In genomic region chr1:155004352-155005075, GRCh38 we compare ENCODE assay signal across 8 cellular contexts. TPM values are rescaled to one million over a fixed set of nuclear protein-coding genes. Genes with fewer than 3 reads are reported as not detected.
DNase-seq lines count a peak whose midpoint lies in the region; ATAC-seq, FAIRE-seq and TF ChIP-seq lines count a peak whose summit lies in the region.

No MANE protein-coding gene starts in this region.

- no peak for TF ChIP-seq POLR2A in suprapubic skin (IDR thresholded peaks at IDR 0.05)

- WGBS in adipose tissue, 3 donors = 23 to 41% (median 28%) methylated on average over 5 of the region's 5 CpGs
- WGBS in suprapubic skin = 8% methylated on average over 5 of the region's 5 CpGs

- TF ChIP-seq EP300 in suprapubic skin (IDR thresholded peaks at IDR 0.05) = no peak

- H3K9me3 ChIP-seq in kidney (ENCODE audit: control insufficient read depth in 1 of 2, low read length in 2 of 2) = no peaks in the 10 kb centered on the region
- H3K9me3 ChIP-seq in suprapubic skin = no peaks in the 10 kb centered on the region

- H3K27ac ChIP-seq in adipose tissue (ENCODE audit: low read depth, low read length) (peak overlapping the region; percentile 81), kidney (ENCODE audit: low read depth in 2 of 2, low read length in 2 of 2) (peak overlapping the region; percentile 96 to 97), suprapubic skin (peak overlapping the region; percentile 96)

- peak in 2 of 3 experiments; percentile 56 to 64 for DNase-seq in NCI-H1417 (lab: John Stamatoyannopoulos, UW)
- no peak for DNase-seq in NCI-H1417 treated with DMSO at 0.1 percent for 48 hours (lab: John Stamatoyannopoulos, UW)
- no peak for DNase-seq in kidney
- DNase-seq in suprapubic skin (ENCODE audit: low spot score in 2 of 2) = no peak
- no peak for DNase-seq in NCI-H526 treated with DMSO at 0.1 percent for 48 hours (lab: John Stamatoyannopoulos, UW)
- no peak for DNase-seq in cerebellar cortex (ENCODE audit: low spot score)

- H3K36me3 ChIP-seq in kidney (ENCODE audit: control insufficient read depth in 1 of 2, insufficient read depth in 2 of 2, low read length in 2 of 2) (no peaks in the 10 kb centered on the region), suprapubic skin (no peaks in the 10 kb centered on the region)

- FAIRE-seq in kidney (lab: Jason Lieb, UNC) = no peak

- ATAC-seq in HG03565 (IDR thresholded peaks at IDR 0.05; ENCODE audit: unreplicated experiment) = no peak

- H3K9ac ChIP-seq in kidney (ENCODE audit: low read length in 2 of 2) = peak overlapping the region; percentile 84 to 99

- H3K4me1 ChIP-seq in kidney (ENCODE audit: control insufficient read depth in 1 of 2, insufficient read depth in 1 of 2, low read depth in 1 of 2, low read length in 2 of 2) = peaks cover 35 to 44% of the 10 kb centered on the region in 2 donors
- H3K4me1 ChIP-seq in suprapubic skin = peaks cover 66% of the 10 kb centered on the region

- TF ChIP-seq CTCF in kidney (IDR thresholded peaks at IDR 0.05; ENCODE audit: borderline replicate concordance, extremely low read depth, insufficient read depth) (no peak), suprapubic skin (IDR thresholded peaks at IDR 0.05) (no peak)

- intact Hi-C loops in kidney (cut with DNase I) = no loop called here

- H3K4me3 ChIP-seq in kidney (ENCODE audit: low read length in 2 of 2) (peak overlapping the region; percentile 80 to 99), suprapubic skin (peak overlapping the region; percentile 97)

- H3K27me3 ChIP-seq in suprapubic skin = no peaks in the 10 kb centered on the region

RNA-seq across cellular contexts. Expression of gene ZBTB7B, which starts 1.9 kb away (rescaled TPM):
- polyA plus RNA-seq in adipose tissue = 10 to 100 TPM; 30.4 to 55.4 (median 35.7) TPM
- total RNA-seq in kidney = 68.7 TPM
- polyA plus RNA-seq in kidney (ENCODE audit: insufficient read depth, low read depth, low replicate concordance) = 20.1 TPM
- 100 to 1,000 TPM; 238 to 243 (median 239) TPM for total RNA-seq in suprapubic skin

RNA-seq across cellular contexts. Expression of gene LENEP, which starts 11.1 kb away (rescaled TPM):
- polyA plus RNA-seq in adipose tissue = not detected
- not detected for total RNA-seq in kidney
- not detected for polyA plus RNA-seq in kidney (ENCODE audit: insufficient read depth, low read depth, low replicate concordance)
- total RNA-seq in suprapubic skin = 1 to 10 TPM in 1 of 4 donors, not detected in 3; 3.0 TPM

RNA-seq across cellular contexts. Expression of gene FLAD1, which starts 21.4 kb away (rescaled TPM):
- 10 to 100 TPM; 15.3 to 37.9 (median 21.7) TPM for polyA plus RNA-seq in adipose tissue
- total RNA-seq in kidney = 34.1 TPM
- polyA plus RNA-seq in kidney (ENCODE audit: insufficient read depth, low read depth, low replicate concordance) = 37.9 TPM
- total RNA-seq in suprapubic skin = 10 to 100 TPM; 42.0 to 59.7 (median 52.3) TPM

RNA-seq across cellular contexts. Expression of gene DCST2, which starts 29.1 kb away (rescaled TPM):
- polyA plus RNA-seq in adipose tissue = under 1 TPM; 0.48 to 0.86 (median 0.67) TPM
- 1.4 TPM for total RNA-seq in kidney
- polyA plus RNA-seq in kidney (ENCODE audit: insufficient read depth, low read depth, low replicate concordance) = 0.43 TPM
- 10 to 100 TPM; 13.4 to 36.0 (median 14.5) TPM for total RNA-seq in suprapubic skin

RNA-seq across cellular contexts. Expression of gene DCST1, which starts 29.1 kb away (rescaled TPM):
- polyA plus RNA-seq in adipose tissue (not detected), kidney (ENCODE audit: insufficient read depth, low read depth, low replicate concordance) (not detected)
- total RNA-seq in kidney (not detected), suprapubic skin (1 to 10 TPM in 3 of 4 donors, under 1 TPM in 1; 0.55 to 8.2 (median 2.8) TPM)

Comparison
In these comparisons a context has a peak if more than half of its experiments do, and no peak if none do; other contexts are left out.
1. DNase-seq: peak in NCI-H1417 (2 of 3); none in NCI-H1417 treated with DMSO at 0.1 percent for 48 hours (single experiment), kidney (single experiment), suprapubic skin (0 of 2), NCI-H526 treated with DMSO at 0.1 percent for 48 hours (single experiment) and cerebellar cortex (single experiment).
2. Peak in every context shown above with its lines, with median percentiles within 50 percentile points of each other: H3K27ac ChIP-seq.